7 cellular contexts compared by ENCODE assay signal in genomic region chr12:108990103-108990502, GRCh38. TPM values are rescaled to one million over a fixed set of nuclear protein-coding genes. Genes with fewer than 3 reads are reported as not detected.
"Had no signal": no experiment of that assay in that cellular context is flagged by ENCODE, and none has a peak within 500 bp of the region (broad histone marks: within the 10 kb centered on the region; RNA-seq: fewer than 3 reads in every experiment).

No MANE protein-coding gene starts in this region.

RNA-seq across cellular contexts. Expression of gene SVOP, which starts 30.8 kb away (rescaled TPM):
- total RNA-seq: OCI-LY7, PC-3, PC-9, SJCRH30, SJSA1, SK-MEL-5, T-cell had no signal
